Comparison of ENCODE assay signal across 24 cellular contexts in the genomic region with DNA sequence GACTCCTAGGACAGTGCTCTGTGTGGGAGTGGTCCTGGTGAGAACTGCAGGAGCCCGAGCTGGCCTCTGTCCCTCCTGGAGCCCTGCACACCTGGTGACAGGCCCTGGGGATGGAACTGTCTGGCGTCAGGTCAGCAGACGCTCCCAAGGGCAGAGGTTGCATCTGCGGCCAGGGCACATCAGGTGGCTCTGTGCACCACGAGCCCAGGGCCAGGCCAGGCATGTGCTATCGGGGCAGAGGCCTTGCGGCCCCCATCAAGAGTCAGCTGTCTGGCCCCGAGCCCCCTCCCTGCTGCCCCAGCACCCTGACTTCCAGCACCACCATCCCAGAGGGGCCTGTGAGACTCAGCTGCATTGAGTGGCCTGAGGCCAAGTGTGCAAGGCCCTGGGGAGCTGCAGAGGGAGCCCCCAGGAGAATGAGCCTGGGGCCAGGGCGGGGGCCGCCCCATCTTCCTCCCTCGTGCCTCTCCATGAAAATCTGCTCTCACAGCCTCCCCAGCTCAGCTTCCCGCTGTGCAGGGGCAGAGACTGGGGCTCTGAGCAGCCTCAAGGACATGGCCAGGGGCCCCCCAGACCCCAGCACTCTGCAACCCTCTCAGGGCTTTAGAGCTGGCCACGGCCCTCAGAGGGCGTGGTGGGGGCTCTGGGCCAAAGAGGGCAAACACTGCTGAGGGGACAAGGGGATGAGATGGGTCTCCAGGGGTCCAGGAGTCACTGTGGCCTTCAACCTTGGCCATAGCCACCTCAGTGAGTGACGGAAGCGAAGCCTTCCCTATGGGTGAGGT. TPM values are rescaled to one million over a fixed set of nuclear protein-coding genes. Genes with fewer than 3 reads are reported as not detected.
A peak's percentile ranks its signal among the peaks of the same experiment; 100 is the strongest.
DNase-seq lines count a peak whose midpoint lies in the region; ATAC-seq, FAIRE-seq and TF ChIP-seq lines count a peak whose summit lies in the region.
"Had no signal": no experiment of that assay in that cellular context is flagged by ENCODE, and none has a peak within 500 bp of the region (broad histone marks: within the 10 kb centered on the region; RNA-seq: fewer than 3 reads in every experiment).

No MANE protein-coding gene starts in this region.

- H3K4me1 Mint-ChIP-seq in activated T-cell treated with anti-CD3 and anti-CD28 coated beads, Interleukin-2, amount 50 U/mL, for 24 hours (ENCODE audit: low read depth) = no peaks in the 10 kb centered on the region
- H3K4me1 Mint-ChIP-seq: B cell had no signal

- no peak for FAIRE-seq in HTR-8/SVneo (lab: Jason Lieb, UNC)
- FAIRE-seq: D721Med, G401.6, GM18507 had no signal

- no peak overlapping the region for H2BK5ac ChIP-seq in neuronal stem cell (ENCODE audit: low read length)

- no peak overlapping the region for H3K4me2 ChIP-seq in neuronal stem cell (ENCODE audit: insufficient read depth, low read length, poor library complexity, severe bottlenecking)

- H3K4me3 ChIP-seq in WERI-Rb-1 (ENCODE audit: low read depth, low read length) (no peak overlapping the region), neuronal stem cell (ENCODE audit: low read length in 2 of 2) (no peak overlapping the region), tibial artery (no peak overlapping the region)

- no peak overlapping the region for H2AFZ ChIP-seq in neuronal stem cell (ENCODE audit: low read length)

- no peaks in the 10 kb centered on the region for H3K36me3 Mint-ChIP-seq in activated T-cell treated with anti-CD3 and anti-CD28 coated beads, Interleukin-2, amount 50 U/mL, for 24 hours (ENCODE audit: low read depth)
- H3K36me3 Mint-ChIP-seq: CD8-positive, alpha-beta T cell had no signal

- H3K79me1 ChIP-seq in neuronal stem cell (ENCODE audit: low read depth, low read length) = no peaks in the 10 kb centered on the region

- TF ChIP-seq CTCF in WERI-Rb-1 (IDR thresholded peaks at IDR 0.05; ENCODE audit: low read depth, low read length) (no peak), tibial artery (IDR thresholded peaks at IDR 0.05) (no peak)

- peak overlapping the region; percentile 30 for H2AK5ac ChIP-seq in neuronal stem cell (ENCODE audit: low read depth, low read length)

- DNase-seq in activated T-cell treated with anti-CD3 and anti-CD28 coated beads, Interleukin-2, amount 50 U/mL, for 24 hours = peak; percentile 26
- no peak for DNase-seq in activated T-cell treated with anti-CD3 and anti-CD28 coated beads, Interleukin-2, amount 50 U/mL, for 48 hours
- DNase-seq in WERI-Rb-1 (no peak), neuronal stem cell (ENCODE audit: low spot score) (no peak), tibial artery (peak; percentile 11 to 48), HTR-8/SVneo (ENCODE audit: insufficient read length, low spot score) (no peak), NCI-H128 (lab: John Stamatoyannopoulos, UW; ENCODE audit: unreplicated experiment) (no peak)
- DNase-seq: CD8-positive, alpha-beta T cell; DMS79 treated with DMSO at 0.1 percent for 48 hours; GOT3; Kasumi-1; MM.1S; NCI-H1092 treated with DMSO at 0.1 percent for 48 hours; NCI-H1694 treated with DMSO at 0.1 percent for 48 hours; NCI-H2107; NCI-H2227 treated with DMSO at 0.1 percent for 48 hours; NCI-H524 had no signal

- H3K27ac Mint-ChIP-seq in activated T-cell treated with anti-CD3 and anti-CD28 coated beads, Interleukin-2, amount 50 U/mL, for 24 hours = no peak overlapping the region
- H3K27ac Mint-ChIP-seq: B cell; CD8-positive, alpha-beta T cell; IgD-negative memory B cell had no signal

- H3K4me1 ChIP-seq in neuronal stem cell (ENCODE audit: control insufficient read depth in 2 of 2, insufficient read depth in 1 of 2, low read depth in 1 of 2, low read length in 2 of 2) = peaks cover 5 to 17% of the 10 kb centered on the region in 2 donors
- H3K4me1 ChIP-seq in tibial artery = no peaks in the 10 kb centered on the region

- no peak for ATAC-seq in SK-N-SH treated with all-trans-retinoic acid at 6 μM for 48 hours
- ATAC-seq: CD8-positive, alpha-beta T cell had no signal

- H3K9me3 ChIP-seq in WERI-Rb-1 (ENCODE audit: severe bottlenecking) (no peaks in the 10 kb centered on the region), neuronal stem cell (replicated peaks in 1 of 2; ENCODE audit: control insufficient read depth in 2 of 2, insufficient read depth in 1 of 2, low read depth in 1 of 2, low read length in 2 of 2) (no peaks in the 10 kb centered on the region), tibial artery (peaks cover 0 to 5% (median 2%) of the 10 kb centered on the region in 3 donors)

- H2BK120ac ChIP-seq in neuronal stem cell (ENCODE audit: low read depth, low read length) = peak overlapping the region; percentile 16

- H3K27me3 Mint-ChIP-seq in activated T-cell treated with anti-CD3 and anti-CD28 coated beads, Interleukin-2, amount 50 U/mL, for 24 hours = no peaks in the 10 kb centered on the region

- H3K36me3 ChIP-seq in WERI-Rb-1 (no peaks in the 10 kb centered on the region), neuronal stem cell (replicated peaks in 1 of 2; ENCODE audit: control insufficient read depth in 2 of 2, insufficient read depth in 2 of 2, low read length in 2 of 2) (no peaks in the 10 kb centered on the region), tibial artery (no peaks in the 10 kb centered on the region)

- H3K9me3 Mint-ChIP-seq in activated T-cell treated with anti-CD3 and anti-CD28 coated beads, Interleukin-2, amount 50 U/mL, for 24 hours = peaks cover 3% of the 10 kb centered on the region

- H3K9ac ChIP-seq in neuronal stem cell (ENCODE audit: low read depth, low read length, poor library complexity) = no peak overlapping the region

- no peak overlapping the region for H3K14ac ChIP-seq in neuronal stem cell (ENCODE audit: low read length)

- no peak overlapping the region for H2BK12ac ChIP-seq in neuronal stem cell (ENCODE audit: low read length)

- H3K27ac ChIP-seq in WERI-Rb-1 (peak overlapping the region; percentile 9; the same call in 1 of the 2 replicates), neuronal stem cell (replicated peaks; ENCODE audit: low read length) (no peak overlapping the region), tibial artery (no peak overlapping the region)
- H3K27ac ChIP-seq: 22Rv1 had no signal

- H4K8ac ChIP-seq in neuronal stem cell (ENCODE audit: low read depth, low read length) = no peak overlapping the region

- H3K23ac ChIP-seq in neuronal stem cell (ENCODE audit: low read depth, low read length, poor library complexity) = peak overlapping the region; percentile 38

- intact Hi-C loops in tibial artery (cut with DNase I; ENCODE audit: low total_unique reads) = no loop called here

- H4K91ac ChIP-seq in neuronal stem cell (ENCODE audit: low read depth, low read length, poor library complexity) = no peak overlapping the region

- peak overlapping the region; percentile 55 for H3K18ac ChIP-seq in neuronal stem cell (ENCODE audit: low read length)

- no peaks in the 10 kb centered on the region for H3K27me3 ChIP-seq in WERI-Rb-1 (ENCODE audit: insufficient read depth, low read depth, severe bottlenecking)
- peaks cover 0 to 22% (median 0%) of the 10 kb centered on the region in 3 experiments for H3K27me3 ChIP-seq in neuronal stem cell (ENCODE audit: control insufficient read depth in 3 of 3, insufficient read depth in 3 of 3, low read depth in 1 of 3, low read length in 3 of 3)
- peaks cover 0 to 3% of the 10 kb centered on the region in 2 donors for H3K27me3 ChIP-seq in tibial artery

- no peak overlapping the region for H3K4me3 Mint-ChIP-seq in activated T-cell treated with anti-CD3 and anti-CD28 coated beads, Interleukin-2, amount 50 U/mL, for 24 hours
- H3K4me3 Mint-ChIP-seq: B cell; CD8-positive, alpha-beta T cell; IgD-negative memory B cell had no signal

- WGBS in neuronal stem cell (ENCODE audit: extremely low coverage in 2 of 2, insufficient read length in 2 of 2, insufficient replicate concordance in 1 of 2), 2 donors = no CpG with 5 or more reads among the region's 16 CpGs

- H2BK15ac ChIP-seq in neuronal stem cell (ENCODE audit: low read length) = peak overlapping the region; percentile 79

- no peak overlapping the region for H3K4ac ChIP-seq in neuronal stem cell (ENCODE audit: low read length)

TF ChIP-seq in SK-N-SH treated with all-trans-retinoic acid at 6 μM for 48 hours, 23 proteins besides CTCF, POLR2A, EP300 and RAD21 (continues in another document):
- TF ChIP-seq ZFP3 (CRISPR knock-in tag; IDR thresholded peaks at IDR 0.05) (no peak), OSR1 (CRISPR knock-in tag; IDR thresholded peaks at IDR 0.05) (no peak), SNAI2 (CRISPR knock-in tag; IDR thresholded peaks at IDR 0.05) (no peak), ZNF8 (CRISPR knock-in tag; IDR thresholded peaks at IDR 0.05) (no peak), ZFP30 (CRISPR knock-in tag; IDR thresholded peaks at IDR 0.05) (no peak), TCF4 (CRISPR knock-in tag; IDR thresholded peaks at IDR 0.05; ENCODE audit: borderline replicate concordance) (no peak), GLIS3 (CRISPR knock-in tag; IDR thresholded peaks at IDR 0.05) (no peak), CSDC2 (CRISPR knock-in tag; IDR thresholded peaks at IDR 0.05) (no peak), ISL1 (CRISPR knock-in tag; IDR thresholded peaks at IDR 0.05) (no peak)
- TF ChIP-seq, protein P1, sequence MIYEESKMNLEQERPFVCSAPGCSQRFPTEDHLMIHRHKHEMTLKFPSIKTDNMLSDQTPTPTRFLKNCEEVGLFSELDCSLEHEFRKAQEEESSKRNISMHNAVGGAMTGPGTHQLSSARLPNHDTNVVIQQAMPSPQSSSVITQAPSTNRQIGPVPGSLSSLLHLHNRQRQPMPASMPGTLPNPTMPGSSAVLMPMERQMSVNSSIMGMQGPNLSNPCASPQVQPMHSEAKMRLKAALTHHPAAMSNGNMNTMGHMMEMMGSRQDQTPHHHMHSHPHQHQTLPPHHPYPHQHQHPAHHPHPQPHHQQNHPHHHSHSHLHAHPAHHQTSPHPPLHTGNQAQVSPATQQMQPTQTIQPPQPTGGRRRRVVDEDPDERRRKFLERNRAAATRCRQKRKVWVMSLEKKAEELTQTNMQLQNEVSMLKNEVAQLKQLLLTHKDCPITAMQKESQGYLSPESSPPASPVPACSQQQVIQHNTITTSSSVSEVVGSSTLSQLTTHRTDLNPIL (CRISPR knock-in tag; IDR thresholded peaks at IDR 0.05; ENCODE audit: low read depth) = no peak
- TF ChIP-seq, protein P2, sequence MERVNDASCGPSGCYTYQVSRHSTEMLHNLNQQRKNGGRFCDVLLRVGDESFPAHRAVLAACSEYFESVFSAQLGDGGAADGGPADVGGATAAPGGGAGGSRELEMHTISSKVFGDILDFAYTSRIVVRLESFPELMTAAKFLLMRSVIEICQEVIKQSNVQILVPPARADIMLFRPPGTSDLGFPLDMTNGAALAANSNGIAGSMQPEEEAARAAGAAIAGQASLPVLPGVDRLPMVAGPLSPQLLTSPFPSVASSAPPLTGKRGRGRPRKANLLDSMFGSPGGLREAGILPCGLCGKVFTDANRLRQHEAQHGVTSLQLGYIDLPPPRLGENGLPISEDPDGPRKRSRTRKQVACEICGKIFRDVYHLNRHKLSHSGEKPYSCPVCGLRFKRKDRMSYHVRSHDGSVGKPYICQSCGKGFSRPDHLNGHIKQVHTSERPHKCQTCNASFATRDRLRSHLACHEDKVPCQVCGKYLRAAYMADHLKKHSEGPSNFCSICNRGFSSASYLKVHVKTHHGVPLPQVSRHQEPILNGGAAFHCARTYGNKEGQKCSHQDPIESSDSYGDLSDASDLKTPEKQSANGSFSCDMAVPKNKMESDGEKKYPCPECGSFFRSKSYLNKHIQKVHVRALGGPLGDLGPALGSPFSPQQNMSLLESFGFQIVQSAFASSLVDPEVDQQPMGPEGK (CRISPR knock-in tag; IDR thresholded peaks at IDR 0.05; ENCODE audit: borderline replicate concordance) = no peak

RNA-seq across cellular contexts. Expression of a gene that starts 56.4 kb away (rescaled TPM):
- 19.8 TPM for polyA plus RNA-seq in neuronal stem cell (2013, experiment 1 of 2)
- 20.4 TPM for polyA plus RNA-seq in neuronal stem cell (2013, experiment 2 of 2)

Comparison
In these comparisons a context has a peak if more than half of its experiments do, and no peak if none do; other contexts are left out.
1. DNase-seq: peak in activated T-cell treated with anti-CD3 and anti-CD28 coated beads, Interleukin-2, amount 50 U/mL, for 24 hours (single experiment) and tibial artery (2 of 2); none in activated T-cell treated with anti-CD3 and anti-CD28 coated beads, Interleukin-2, amount 50 U/mL, for 48 hours (0 of 2), WERI-Rb-1 (single experiment), neuronal stem cell (single experiment), HTR-8/SVneo (single experiment) and NCI-H128 (single experiment).